In genomic region chr20:46875059-46875458, GRCh38 we compare ENCODE assay signal across 24 cellular contexts. TPM values are rescaled to one million over a fixed set of nuclear protein-coding genes. Genes with fewer than 3 reads are reported as not detected.
"Had no signal": no experiment of that assay in that cellular context is flagged by ENCODE, and none has a peak within 500 bp of the region (broad histone marks: within the 10 kb centered on the region; RNA-seq: fewer than 3 reads in every experiment).

No MANE protein-coding gene starts in this region.

- H3K36me3 ChIP-seq: MG63 had no signal

- H3K4me3 ChIP-seq: MG63 had no signal

- DNase-seq: activated CD4-positive, alpha-beta memory T cell treated with anti-CD3 and anti-CD28 coated beads, Interleukin-2, amount 10 ng/mL, durations not matched to agents 7 days and 5 days; activated CD4-positive, alpha-beta T cell treated with anti-CD3 and anti-CD28 coated beads for 1 hour; activated CD4-positive, alpha-beta T cell treated with anti-CD3 and anti-CD28 coated beads, Interleukin-2, amount 50 U/mL, for 1 hour; activated gamma-delta T cell treated with Interleukin-2 at 50 U/mL for 16 hours; activated naive CD4-positive, alpha-beta T cell treated with anti-CD3 and anti-CD28 coated beads, Interleukin-2, amount 10 ng/mL, durations not matched to agents 7 days and 5 days; activated naive CD8-positive, alpha-beta T cell treated with anti-CD3 and anti-CD28 coated beads for 36 hours; activated T-cell treated with anti-CD3 and anti-CD28 coated beads, Interleukin-2, amount 50 U/mL, for 72 hours; cerebellar nuclear complex; MG63; MV-4-11; NCI-H1092 treated with DMSO at 0.1 percent for 48 hours; NCI-H1417 treated with DMSO at 0.1 percent for 48 hours; NCI-H1694; NCI-H2029; NCI-H345; NCI-H510A; NCI-H69; NK-92 treated with Interleukin-12 subunit alpha and Interleukin-12 subunit beta, amount 100 ng/mL, for 24 hours; SHP77 treated with DMSO at 0.1 percent for 48 hours; T-cell; T-helper 2 cell had no signal

- H3K4me3 Mint-ChIP-seq: activated CD4-positive, alpha-beta memory T cell treated with anti-CD3 and anti-CD28 coated beads, Interleukin-2, amount 10 ng/mL, durations not matched to agents 7 days and 5 days; activated naive CD4-positive, alpha-beta T cell treated with anti-CD3 and anti-CD28 coated beads, Interleukin-2, amount 10 ng/mL, durations not matched to agents 7 days and 5 days; activated naive CD8-positive, alpha-beta T cell treated with anti-CD3 and anti-CD28 coated beads for 36 hours; activated T-cell treated with anti-CD3 and anti-CD28 coated beads, Interleukin-2, amount 50 U/mL, for 72 hours; T-cell had no signal

- H3K9me3 Mint-ChIP-seq: activated naive CD4-positive, alpha-beta T cell treated with anti-CD3 and anti-CD28 coated beads, Interleukin-2, amount 10 ng/mL, durations not matched to agents 7 days and 5 days; activated naive CD8-positive, alpha-beta T cell treated with anti-CD3 and anti-CD28 coated beads for 36 hours; activated T-helper 2 cell treated with anti-CD3 and anti-CD28 coated beads, Interferon-gamma antibody, Interleukin-2, Interleukin-4, amounts not matched to agents 10 μg/mL and 5 μg/mL and 100 μg/mL, durations not matched to agents 14 hours and 24 hours and 36 hours had no signal

- H3K36me3 Mint-ChIP-seq: activated naive CD4-positive, alpha-beta T cell treated with anti-CD3 and anti-CD28 coated beads, Interleukin-2, amount 10 ng/mL, durations not matched to agents 7 days and 5 days; activated naive CD8-positive, alpha-beta T cell treated with anti-CD3 and anti-CD28 coated beads for 36 hours; T-cell had no signal

- H3K4me1 Mint-ChIP-seq: activated CD4-positive, alpha-beta memory T cell treated with anti-CD3 and anti-CD28 coated beads, Interleukin-2, amount 10 ng/mL, durations not matched to agents 7 days and 5 days; activated naive CD4-positive, alpha-beta T cell treated with anti-CD3 and anti-CD28 coated beads, Interleukin-2, amount 10 ng/mL, durations not matched to agents 7 days and 5 days; activated naive CD8-positive, alpha-beta T cell treated with anti-CD3 and anti-CD28 coated beads for 36 hours had no signal

- ATAC-seq: activated T-cell treated with anti-CD3 and anti-CD28 coated beads, Interleukin-2, amount 50 U/mL, for 72 hours; T-cell had no signal

- H3K27ac Mint-ChIP-seq: activated CD4-positive, alpha-beta memory T cell treated with anti-CD3 and anti-CD28 coated beads, Interleukin-2, amount 10 ng/mL, durations not matched to agents 7 days and 5 days; activated naive CD4-positive, alpha-beta T cell treated with anti-CD3 and anti-CD28 coated beads, Interleukin-2, amount 10 ng/mL, durations not matched to agents 7 days and 5 days; activated naive CD8-positive, alpha-beta T cell treated with anti-CD3 and anti-CD28 coated beads for 36 hours; activated T-cell treated with anti-CD3 and anti-CD28 coated beads, Interleukin-2, amount 50 U/mL, for 72 hours; activated T-helper 2 cell treated with anti-CD3 and anti-CD28 coated beads, Interferon-gamma antibody, Interleukin-2, Interleukin-4, amounts not matched to agents 10 μg/mL and 5 μg/mL and 100 μg/mL, durations not matched to agents 14 hours and 24 hours and 36 hours; T-cell had no signal

- H3K27me3 ChIP-seq: MG63 had no signal

RNA-seq across cellular contexts. Expression of gene EYA2, which starts 19.6 kb away (rescaled TPM):
- total RNA-seq: activated CD8-positive, alpha-beta memory T cell treated with anti-CD3 and anti-CD28 coated beads for 36 hours; activated naive CD8-positive, alpha-beta T cell treated with anti-CD3 and anti-CD28 coated beads for 36 hours; activated T-helper 2 cell treated with anti-CD3 and anti-CD28 coated beads, Interferon-gamma antibody, Interleukin-2, Interleukin-4, amounts not matched to agents 10 μg/mL and 5 μg/mL and 100 μg/mL, durations not matched to agents 14 hours and 24 hours and 36 hours; SK-MEL-5; T-cell had no signal
